Comparison of ENCODE assay signal across 8 cellular contexts in genomic region chr12:11171145-11171952, GRCh38. TPM values are rescaled to one million over a fixed set of nuclear protein-coding genes. Genes with fewer than 3 reads are reported as not detected.
DNase-seq lines count a peak whose midpoint lies in the region; ATAC-seq and TF ChIP-seq lines count a peak whose summit lies in the region.

TSS of gene SMIM10L1 (plus strand) at chr12:11171194. CDS start at chr12:11171357, 163 bp downstream.

- peak within 1 kb of the TSS; percentile 82 for H3K27ac ChIP-seq in SU-DHL-6 (ENCODE audit: low read depth, low read length)
- H3K27ac ChIP-seq in thymus (ENCODE audit: low read depth): peak within 1 kb of the TSS; percentile 99

- peak within 1 kb of the TSS; percentile 99 for H3K27ac Mint-ChIP-seq in osteocyte (ENCODE audit: unreplicated experiment)

- H3K4me3 Mint-ChIP-seq in osteocyte (ENCODE audit: unreplicated experiment): peak within 1 kb of the TSS; percentile 90

- peaks cover 47% of the 10 kb centered on the region for H3K4me1 Mint-ChIP-seq in osteocyte (ENCODE audit: unreplicated experiment)

- under 1% methylated on average over 70 of the region's 70 CpGs for WGBS in thymus

- no peaks in the 10 kb centered on the region for H3K9me3 Mint-ChIP-seq in osteocyte (ENCODE audit: unreplicated experiment)

- intact Hi-C loops in Right ventricle myocardium inferior (cut with DNase I): loop anchor here (5.0 kb wide), 2 partner anchors 204 to 959 kb away; partner anchors contain the start of gene GABARAPL1

- peaks cover 8% of the 10 kb centered on the region for H3K4me1 ChIP-seq in thymus (ENCODE audit: control insufficient read depth, insufficient read depth, low read length)

- no peaks in the 10 kb centered on the region for H3K9me2 ChIP-seq in SU-DHL-6 (replicated peaks; ENCODE audit: insufficient read depth, low read length)

- no peak for TF ChIP-seq CTCF in GM12875 (IDR thresholded peaks at IDR 0.05; ENCODE audit: borderline replicate concordance, insufficient read depth, low read depth, low read length)
- TF ChIP-seq CTCF in SU-DHL-6 (IDR thresholded peaks at IDR 0.05; ENCODE audit: insufficient read depth, low read length, poor library complexity, severe bottlenecking): no peak
- no peak for TF ChIP-seq CTCF in osteocyte (IDR thresholded peaks at IDR 0.05)

- peak within 1 kb of the TSS; percentile 90 for H2AFZ ChIP-seq in SU-DHL-6 (ENCODE audit: low read depth, low read length, severe bottlenecking)

- 0 out of 2 replicates have a peak, but pooled peaks cover 3% of the 10 kb centered on the region for H3F3A ChIP-seq in SU-DHL-6 (ENCODE audit: insufficient read depth)

- H3K36me3 Mint-ChIP-seq in osteocyte (ENCODE audit: unreplicated experiment): peaks cover 5% of the 10 kb centered on the region

- H3K4me3 ChIP-seq in GM12875 (ENCODE audit: low read depth, low read length) (peak within 1 kb of the TSS; percentile 77), SU-DHL-6 (ENCODE audit: insufficient read depth, low read length, poor library complexity, severe bottlenecking) (peak within 1 kb of the TSS; percentile 70), thymus (ENCODE audit: low read length) (peak within 1 kb of the TSS; percentile 50)

- H3K27me3 Mint-ChIP-seq in osteocyte (ENCODE audit: unreplicated experiment): no peaks in the 10 kb centered on the region

- no peaks in the 10 kb centered on the region for H3K36me3 ChIP-seq in SU-DHL-6 (ENCODE audit: low read length)
- peaks cover under 1% of the 10 kb centered on the region for H3K36me3 ChIP-seq in thymus (ENCODE audit: control insufficient read depth, insufficient read depth)

- no peaks in the 10 kb centered on the region for H3K27me3 ChIP-seq in SU-DHL-6 (ENCODE audit: low read length)
- H3K27me3 ChIP-seq in thymus (ENCODE audit: control insufficient read depth, insufficient read depth): no peaks in the 10 kb centered on the region

- H3K9me3 ChIP-seq in SU-DHL-6 (ENCODE audit: insufficient read depth, low read length): no peaks in the 10 kb centered on the region
- no peaks in the 10 kb centered on the region for H3K9me3 ChIP-seq in thymus (ENCODE audit: control insufficient read depth)

- H3K79me2 ChIP-seq in SU-DHL-6 (ENCODE audit: insufficient read depth, low read length): peaks cover 46% of the 10 kb centered on the region

- peak within 1 kb of the TSS; percentile 62 for H3K9ac ChIP-seq in SU-DHL-6 (ENCODE audit: low read length)

- peak; percentile 94 to 98 (median 96) for DNase-seq in NCI-H1417 (lab: John Stamatoyannopoulos, UW)
- DNase-seq in activated naive CD8-positive, alpha-beta T cell treated with anti-CD3 and anti-CD28 coated beads, Interleukin-2, amount 50 U/mL, for 16 hours (ENCODE audit: low read depth, low spot score): peak; percentile 74
- DNase-seq in Right ventricle myocardium inferior (ENCODE audit: missing footprints): peak; percentile 95
- peak; percentile 97 for DNase-seq in osteocyte (ENCODE audit: extremely low spot score, unreplicated experiment)

- H3K4me2 ChIP-seq in SU-DHL-6 (ENCODE audit: low read depth, low read length, poor library complexity, severe bottlenecking): peak within 1 kb of the TSS; percentile 78

- ATAC-seq in HG02763 (IDR thresholded peaks at IDR 0.05; ENCODE audit: unreplicated experiment) (peak; percentile 98), Right ventricle myocardium inferior (peak; percentile 100)

- no peaks in the 10 kb centered on the region for H4K20me1 ChIP-seq in SU-DHL-6 (ENCODE audit: low read depth, low read length)

RNA-seq across cellular contexts. Expression of gene SMIM10L1, which starts in this region (rescaled TPM):
- total RNA-seq in Right ventricle myocardium inferior (14.6 TPM), osteocyte (9.7 TPM in 2 replicates)
- 16.9 TPM for polyA plus RNA-seq in thymus

Comparison
In these comparisons a context has a peak if more than half of its experiments do, and no peak if none do; other contexts are left out.
1. Peak in every context shown above with its lines: DNase-seq, ATAC-seq, H3K4me3 ChIP-seq and H3K27ac ChIP-seq.